In the genomic region with DNA sequence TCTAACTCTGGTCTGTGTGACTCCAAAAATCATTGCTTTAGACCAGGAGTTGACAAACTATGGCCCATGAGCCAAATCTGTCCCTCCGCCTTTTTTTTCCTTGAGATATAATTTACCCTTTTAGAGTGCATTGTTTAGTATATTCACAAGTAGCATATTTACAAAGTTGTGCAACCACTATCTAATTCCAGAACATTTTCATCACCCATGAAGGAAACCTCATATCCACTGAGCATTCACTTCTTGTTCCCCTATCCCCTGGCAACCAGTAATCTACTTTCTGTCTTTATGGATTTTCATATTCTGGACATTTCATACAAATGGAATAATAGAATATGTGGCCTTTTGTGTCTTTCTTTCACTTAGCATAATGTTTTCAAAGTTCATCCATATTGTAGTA, we compare ENCODE assay signal across 21 cellular contexts.
DNase-seq lines count a peak whose midpoint lies in the region; FAIRE-seq and TF ChIP-seq lines count a peak whose summit lies in the region.
"Had no signal": no experiment of that assay in that cellular context is flagged by ENCODE, and none has a peak within 500 bp of the region (broad histone marks: within the 10 kb centered on the region; RNA-seq: fewer than 3 reads in every experiment).

No MANE protein-coding gene starts in this region.

- H3K9me1 ChIP-seq in endothelial cell of umbilical vein (replicated peaks; ENCODE audit: control insufficient read depth, extremely low read depth, insufficient read depth, low read length), result no peaks in the 10 kb centered on the region

- H3K4me2 ChIP-seq in endothelial cell of umbilical vein (ENCODE audit: insufficient read depth, low read length), result no peak overlapping the region
- H3K4me2 ChIP-seq: BLaER1 had no signal

- H3K9me3 ChIP-seq in endothelial cell of umbilical vein (replicated peaks; ENCODE audit: control insufficient read depth, insufficient read depth, low read length), result no peaks in the 10 kb centered on the region
- H3K9me3 ChIP-seq: BLaER1, Caco-2, HAP-1 had no signal

- no peaks in the 10 kb centered on the region for H3K27me3 ChIP-seq in endothelial cell of umbilical vein (ENCODE audit: control insufficient read depth in 2 of 2, insufficient read depth in 2 of 2, low read length in 2 of 2)

- no peak overlapping the region for H2AFZ ChIP-seq in endothelial cell of umbilical vein (ENCODE audit: low read depth, low read length)

- no peak overlapping the region for H3K27ac ChIP-seq in endothelial cell of umbilical vein (ENCODE audit: insufficient read depth, low read depth, low read length)
- H3K27ac ChIP-seq: BLaER1, C4-2B had no signal

- peak; percentile 55 for DNase-seq in amniotic epithelial cell (ENCODE audit: low read depth)
- no peak for DNase-seq in endothelial cell of umbilical vein (ENCODE audit: low read depth, low spot score)
- DNase-seq in fibroblast of villous mesenchyme (ENCODE audit: low read depth), result peak; percentile 22
- no peak for DNase-seq in NOMO-1 treated with DMSO at 0.1 percent for 48 hours (lab: John Stamatoyannopoulos, UW; ENCODE audit: unreplicated experiment)
- no peak for DNase-seq in RPMI8226
- DNase-seq in D721Med (ENCODE audit: insufficient read length, low spot score), result no peak
- DNase-seq: Caco-2; CD4-positive, CD25-positive, alpha-beta regulatory T cell; CD8-positive, alpha-beta T cell; DMS 273 treated with DMSO at 0.1 percent for 48 hours; DMS79; EL; GDM1; GOT3; HFFc6 had no signal

- H3K36me3 ChIP-seq in endothelial cell of umbilical vein (ENCODE audit: control insufficient read depth in 2 of 2, extremely low read depth in 1 of 2, insufficient read depth in 2 of 2, low read length in 2 of 2), result no peaks in the 10 kb centered on the region
- H3K36me3 ChIP-seq: BLaER1, HAP-1 had no signal

- FAIRE-seq in endothelial cell of umbilical vein (lab: Jason Lieb, UNC) (peak; percentile 21), D721Med (lab: Jason Lieb, UNC) (no peak)
- FAIRE-seq: GM12891, GM18507, H54 had no signal

- BruUV-seq in endothelial cell of umbilical vein (replicated peaks; lab: Mats Ljungman, UMichigan), result no TSS peak

- no peaks in the 10 kb centered on the region for H4K20me1 ChIP-seq in endothelial cell of umbilical vein (replicated peaks; ENCODE audit: control insufficient read depth, extremely low read depth, insufficient read depth, low read length)

- CTCF ChIA-PET in endothelial cell of umbilical vein (lab: Charles Lee), result no interaction called here

- TF ChIP-seq POLR2A in endothelial cell of umbilical vein (IDR thresholded peaks at IDR 0.05; ENCODE audit: low read depth, low read length), result no peak

- no peaks in the 10 kb centered on the region for H3K4me1 ChIP-seq in endothelial cell of umbilical vein (ENCODE audit: control insufficient read depth, extremely low read depth, insufficient read depth, low read length)
- H3K4me1 ChIP-seq: BLaER1, Caco-2, HAP-1 had no signal

- no peak for TF ChIP-seq CTCF in endothelial cell of umbilical vein (IDR thresholded peaks at IDR 0.05; ENCODE audit: extremely low read depth in 1 of 2, insufficient read depth in 1 of 2, low read depth in 1 of 2, low read length in 2 of 2)
- no peak for TF ChIP-seq CTCF in fibroblast of villous mesenchyme (IDR thresholded peaks at IDR 0.05; ENCODE audit: insufficient read depth, low read depth, low read length)
- TF ChIP-seq CTCF in D721Med (IDR thresholded peaks at IDR 0.05; ENCODE audit: insufficient read depth, missing control alignments), result no peak

- POLR2A ChIA-PET in endothelial cell of umbilical vein (lab: Charles Lee), result no interaction called here

- dilution Hi-C loops in endothelial cell of umbilical vein (cut with MboI; ENCODE audit: extremely low pct_ligation_motif_present, low sequenced_read_pairs), result no loop called here

- no peak overlapping the region for H3K9ac ChIP-seq in endothelial cell of umbilical vein (replicated peaks; ENCODE audit: extremely low read depth, insufficient read depth, low read length)
- H3K9ac ChIP-seq: BLaER1 had no signal

- H3K4me3 ChIP-seq in endothelial cell of umbilical vein (replicated peaks in 1 of 3; ENCODE audit: insufficient read depth in 1 of 3, low read depth in 1 of 3, low read length in 3 of 3), result no peak overlapping the region
- H3K4me3 ChIP-seq in fibroblast of villous mesenchyme (ENCODE audit: low read depth, low read length), result no peak overlapping the region
- H3K4me3 ChIP-seq: BLaER1, HAP-1 had no signal

- no peaks in the 10 kb centered on the region for H3K79me2 ChIP-seq in endothelial cell of umbilical vein (ENCODE audit: control insufficient read depth, insufficient read depth, low read length)

- intact Hi-C loops in endothelial cell of umbilical vein (cut with micrococcal nuclease), result no loop called here

TF ChIP-seq in endothelial cell of umbilical vein, 7 proteins besides CTCF, POLR2A, EP300 and RAD21:
- no peak for TF ChIP-seq MYC (IDR thresholded peaks at IDR 0.05; ENCODE audit: low read depth, low read length)

Comparison
In these comparisons a context has a peak if more than half of its experiments do, and no peak if none do; other contexts are left out.
1. DNase-seq: peak in amniotic epithelial cell (single experiment) and fibroblast of villous mesenchyme (single experiment); none in endothelial cell of umbilical vein (single experiment), NOMO-1 treated with DMSO at 0.1 percent for 48 hours (single experiment), RPMI8226 (single experiment) and D721Med (single experiment).